In the genomic region with DNA sequence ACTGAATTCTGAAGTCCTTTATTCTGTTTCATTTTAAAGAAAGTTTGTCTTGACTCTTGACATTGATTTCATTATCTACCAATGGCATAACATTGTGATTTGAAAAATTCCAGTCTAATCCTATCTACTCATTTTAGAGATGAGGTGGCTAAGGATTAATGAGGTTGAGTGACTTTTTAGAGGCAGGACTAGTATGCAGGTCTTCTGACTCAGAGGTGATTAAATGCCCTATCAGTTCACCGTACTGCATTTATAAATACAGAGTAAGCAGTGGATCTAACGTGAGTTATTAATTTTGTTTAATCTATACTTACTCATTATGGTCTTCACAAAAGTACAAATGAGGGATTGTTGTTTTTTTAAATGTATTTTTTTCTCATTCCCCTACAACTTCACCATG, we compare ENCODE assay signal across 20 cellular contexts.
DNase-seq lines count a peak whose midpoint lies in the region.
"Had no signal": no experiment of that assay in that cellular context is flagged by ENCODE, and none has a peak within 500 bp of the region (broad histone marks: within the 10 kb centered on the region; RNA-seq: fewer than 3 reads in every experiment).

No MANE protein-coding gene starts in this region.

- DNase-seq in ELR (ENCODE audit: low read depth) (peak; percentile 41), M059J (ENCODE audit: low read depth) (peak; percentile 13), amniotic epithelial cell (ENCODE audit: low read depth) (peak; percentile 58), renal cortical epithelial cell (ENCODE audit: low read depth) (peak; percentile 4), LoVo (ENCODE audit: low spot score) (no peak), cerebellum (ENCODE audit: low spot score) (no peak), SIG-M5 treated with dmso at 0.1 percent for 504 hours (lab: John Stamatoyannopoulos, UW; ENCODE audit: unreplicated experiment) (no peak)
- DNase-seq: CD4-positive, CD25-positive, alpha-beta regulatory T cell; DMS153; DND-41; Karpas-422; MV-4-11; NCI-H1105; NCI-H1436 treated with DMSO at 0.1 percent for 48 hours; NCI-H187 treated with DMSO at 0.1 percent for 48 hours; NCI-H2171 treated with DMSO at 0.1 percent for 48 hours; NCI-H345; NCI-H510A treated with DMSO at 0.1 percent for 48 hours; Right ventricle myocardium superior; SW 1271 had no signal

Comparison
In these comparisons a context has a peak if more than half of its experiments do, and no peak if none do; other contexts are left out.
1. DNase-seq: peak in ELR (single experiment), M059J (single experiment), amniotic epithelial cell (single experiment) and renal cortical epithelial cell (single experiment); none in LoVo (single experiment), cerebellum (single experiment) and SIG-M5 treated with dmso at 0.1 percent for 504 hours (single experiment).